In genomic region chr4:139278450-139278849, GRCh38 we compare ENCODE assay signal across 15 cellular contexts. TPM values are rescaled to one million over a fixed set of nuclear protein-coding genes. Genes with fewer than 3 reads are reported as not detected.
DNase-seq lines count a peak whose midpoint lies in the region; ATAC-seq and TF ChIP-seq lines count a peak whose summit lies in the region.
"Had no signal": no experiment of that assay in that cellular context is flagged by ENCODE, and none has a peak within 500 bp of the region (broad histone marks: within the 10 kb centered on the region; RNA-seq: fewer than 3 reads in every experiment).

No MANE protein-coding gene starts in this region.

- DNase-seq in left ventricle myocardium inferior (no peak), Right ventricle myocardium superior (no peak), left kidney (ENCODE audit: low read depth, low spot score) (peak; percentile 31), type B pancreatic cell (ENCODE audit: extremely low spot score, unreplicated experiment) (no peak), HuH-7 (ENCODE audit: low spot score) (no peak), SKM-1 (lab: John Stamatoyannopoulos, UW; ENCODE audit: unreplicated experiment) (no peak)
- DNase-seq in activated naive CD8-positive, alpha-beta T cell treated with anti-CD3 and anti-CD28 coated beads for 36 hours: no peak
- DNase-seq: activated CD4-positive, alpha-beta T cell treated with anti-CD3 and anti-CD28 coated beads, Interleukin-2, amount 10 ng/mL, durations not matched to agents 7 days and 5 days; KG1; NCI-H146; NCI-H524 had no signal

- no peak for TF ChIP-seq CTCF in left ventricle myocardium inferior (IDR thresholded peaks at IDR 0.05; ENCODE audit: borderline replicate concordance)
- no peak for TF ChIP-seq CTCF in type B pancreatic cell (conservative IDR thresholded peaks at IDR 0.05)

- peak overlapping the region; percentile 72 for H3K4me3 Mint-ChIP-seq in activated naive CD8-positive, alpha-beta T cell treated with anti-CD3 and anti-CD28 coated beads for 36 hours
- peak overlapping the region; percentile 84 for H3K4me3 Mint-ChIP-seq in type B pancreatic cell

- no peak for ATAC-seq in Right ventricle myocardium superior (ENCODE audit: poor library complexity)
- no peak for ATAC-seq in HG02798 (IDR thresholded peaks at IDR 0.05; ENCODE audit: poor library complexity, unreplicated experiment)

- peaks cover 15% of the 10 kb centered on the region for H3K4me1 Mint-ChIP-seq in activated naive CD8-positive, alpha-beta T cell treated with anti-CD3 and anti-CD28 coated beads for 36 hours
- H3K4me1 Mint-ChIP-seq in type B pancreatic cell (ENCODE audit: unreplicated experiment): peaks cover 16% of the 10 kb centered on the region

- peak overlapping the region; percentile 68 for H3K4me3 ChIP-seq in left ventricle myocardium inferior
- H3K4me3 ChIP-seq: GM12878 had no signal

- H3K4me1 ChIP-seq in left ventricle myocardium inferior: peaks cover 16% of the 10 kb centered on the region
- H3K4me1 ChIP-seq: prostate gland had no signal

- no peak overlapping the region for H3K27ac Mint-ChIP-seq in activated naive CD8-positive, alpha-beta T cell treated with anti-CD3 and anti-CD28 coated beads for 36 hours
- H3K27ac Mint-ChIP-seq in type B pancreatic cell: no peak overlapping the region
- H3K27ac Mint-ChIP-seq: activated CD4-positive, alpha-beta T cell treated with anti-CD3 and anti-CD28 coated beads, Interleukin-2, amount 10 ng/mL, durations not matched to agents 7 days and 5 days had no signal

- peaks cover 57% of the 10 kb centered on the region for H3K27me3 ChIP-seq in left ventricle myocardium inferior (ENCODE audit: low read depth)

- intact Hi-C loops in left ventricle myocardium inferior (cut with micrococcal nuclease): no loop called here
- intact Hi-C loops in Right ventricle myocardium superior (cut with DNase I): no loop called here

- no peak overlapping the region for H3K27ac ChIP-seq in left ventricle myocardium inferior (replicated peaks)
- H3K27ac ChIP-seq: prostate gland had no signal

- no peaks in the 10 kb centered on the region for H3K9me3 Mint-ChIP-seq in activated naive CD8-positive, alpha-beta T cell treated with anti-CD3 and anti-CD28 coated beads for 36 hours
- H3K9me3 Mint-ChIP-seq in type B pancreatic cell: no peaks in the 10 kb centered on the region
- H3K9me3 Mint-ChIP-seq: activated CD4-positive, alpha-beta T cell treated with anti-CD3 and anti-CD28 coated beads, Interleukin-2, amount 10 ng/mL, durations not matched to agents 7 days and 5 days had no signal

- H3K9me3 ChIP-seq in left ventricle myocardium inferior (replicated peaks): no peaks in the 10 kb centered on the region
- H3K9me3 ChIP-seq: prostate gland had no signal

- H3K36me3 ChIP-seq in left ventricle myocardium inferior: no peaks in the 10 kb centered on the region
- H3K36me3 ChIP-seq: prostate gland had no signal

- no peaks in the 10 kb centered on the region for H3K36me3 Mint-ChIP-seq in activated naive CD8-positive, alpha-beta T cell treated with anti-CD3 and anti-CD28 coated beads for 36 hours
- H3K36me3 Mint-ChIP-seq in type B pancreatic cell: no peaks in the 10 kb centered on the region

- peaks cover 56% of the 10 kb centered on the region for H3K27me3 Mint-ChIP-seq in activated naive CD8-positive, alpha-beta T cell treated with anti-CD3 and anti-CD28 coated beads for 36 hours
- H3K27me3 Mint-ChIP-seq in type B pancreatic cell: peaks cover 42% of the 10 kb centered on the region

RNA-seq across cellular contexts. Expression of gene MGARP, which starts 1.6 kb away (rescaled TPM):
- 0.60 TPM for total RNA-seq in left ventricle myocardium inferior
- total RNA-seq in Right ventricle myocardium superior: 0.48 TPM
- total RNA-seq in activated naive CD8-positive, alpha-beta T cell treated with anti-CD3 and anti-CD28 coated beads for 36 hours: under 1 TPM; 0.19 to 0.38 TPM
- 1.3 and 1.7 TPM in 2 replicates for total RNA-seq in type B pancreatic cell (ENCODE audit: low replicate concordance)
- total RNA-seq: Daoy, GM12878 had no signal

RNA-seq across cellular contexts. Expression of gene NAA15, which starts 22.9 kb away (rescaled TPM):
- total RNA-seq in left ventricle myocardium inferior (33.1 TPM), Right ventricle myocardium superior (36.6 TPM), type B pancreatic cell (ENCODE audit: low replicate concordance) (47.4 and 61.2 TPM in 2 replicates)
- 100 to 1,000 TPM; 120 to 131 TPM for total RNA-seq in activated naive CD8-positive, alpha-beta T cell treated with anti-CD3 and anti-CD28 coated beads for 36 hours

RNA-seq across cellular contexts. Expression of gene NDUFC1, which starts 23.8 kb away (rescaled TPM):
- total RNA-seq in left ventricle myocardium inferior (222 TPM), Right ventricle myocardium superior (225 TPM), type B pancreatic cell (ENCODE audit: low replicate concordance) (47.2 and 56.1 TPM in 2 replicates)
- 10 to 100 TPM; 61.3 to 65.3 TPM for total RNA-seq in activated naive CD8-positive, alpha-beta T cell treated with anti-CD3 and anti-CD28 coated beads for 36 hours
